Comparison of ENCODE assay signal across 9 cellular contexts in genomic region chr6:106547961-106548453, GRCh38.
DNase-seq lines count a peak whose midpoint lies in the region; ATAC-seq and TF ChIP-seq lines count a peak whose summit lies in the region.
"Had no signal": no experiment of that assay in that cellular context is flagged by ENCODE, and none has a peak within 500 bp of the region (broad histone marks: within the 10 kb centered on the region; RNA-seq: fewer than 3 reads in every experiment).

No MANE protein-coding gene starts in this region.

- BruUV-seq in A673 (replicated peaks; lab: Mats Ljungman, UMichigan) = no TSS peak

- intact Hi-C loops in A673 (cut with micrococcal nuclease; ENCODE audit: unreplicated experiment) (no loop called here), psoas muscle (cut with DNase I) (no loop called here)

- POLR2A ChIA-PET in A673 (lab: Charles Lee; ENCODE audit: low non-redundant PET) = no interaction called here

- ATAC-seq in activated naive CD8-positive, alpha-beta T cell treated with anti-CD3 and anti-CD28 coated beads, Interleukin-2, amount 50 U/mL, for 24 hours = no peak
- no peak for ATAC-seq in GM18519 (IDR thresholded peaks at IDR 0.05; ENCODE audit: low FRiP score, unreplicated experiment)
- no peak for ATAC-seq in psoas muscle

- H3K9me3 Mint-ChIP-seq in activated naive CD8-positive, alpha-beta T cell treated with anti-CD3 and anti-CD28 coated beads, Interleukin-2, amount 50 U/mL, for 24 hours = peaks cover 3% of the 10 kb centered on the region

- no peak overlapping the region for H3K4me3 ChIP-seq in A673 (ENCODE audit: low read depth, low read length, poor library complexity, severe bottlenecking)
- no peak overlapping the region for H3K4me3 ChIP-seq in mesodermal cell (ENCODE audit: extremely low read depth, insufficient read depth, low read length, poor library complexity, severe bottlenecking)
- H3K4me3 ChIP-seq in psoas muscle = no peak overlapping the region

- CTCF ChIA-PET in A673 (lab: Charles Lee) = no interaction called here

- 48% methylated on average over 3 of the region's 5 CpGs; no CpG with 5 or more reads in 1 of the 2 experiments for WGBS in mesodermal cell (ENCODE audit: insufficient coverage in 2 of 2), 2 experiments
- WGBS in psoas muscle, 3 donors = 43 to 63% (median 58%) methylated on average over 5 of the region's 5 CpGs

- H3K27me3 Mint-ChIP-seq in activated naive CD8-positive, alpha-beta T cell treated with anti-CD3 and anti-CD28 coated beads, Interleukin-2, amount 50 U/mL, for 24 hours = no peaks in the 10 kb centered on the region

- H3K4me1 ChIP-seq in A673 (ENCODE audit: insufficient read depth, low read length, poor library complexity, severe bottlenecking) = peaks cover 27% of the 10 kb centered on the region
- H3K4me1 ChIP-seq in mesodermal cell (ENCODE audit: control insufficient read depth, insufficient read depth, low read length, poor library complexity, severe bottlenecking) = peaks cover 23% of the 10 kb centered on the region
- peaks cover 4% of the 10 kb centered on the region for H3K4me1 ChIP-seq in psoas muscle

- peak overlapping the region; percentile 76 for H3K27ac Mint-ChIP-seq in activated naive CD8-positive, alpha-beta T cell treated with anti-CD3 and anti-CD28 coated beads, Interleukin-2, amount 50 U/mL, for 24 hours

- DNase-seq in A673 (ENCODE audit: low spot score) (no peak), MV-4-11 (lab: John Stamatoyannopoulos, UW) (peak; percentile 4), KG1 (lab: John Stamatoyannopoulos, UW) (no peak), psoas muscle (no peak), hypothalamus (lab: John Stamatoyannopoulos, UW) (no peak)
- DNase-seq in activated naive CD8-positive, alpha-beta T cell treated with anti-CD3 and anti-CD28 coated beads, Interleukin-2, amount 50 U/mL, for 24 hours = no peak
- DNase-seq: nucleus accumbens had no signal

- H3K9me3 ChIP-seq in A673 (ENCODE audit: low read depth, low read length, poor library complexity, severe bottlenecking) (no peaks in the 10 kb centered on the region), mesodermal cell (ENCODE audit: control insufficient read depth, low read length) (no peaks in the 10 kb centered on the region), psoas muscle (no peaks in the 10 kb centered on the region)

- peak overlapping the region; percentile 71 for H3K27ac ChIP-seq in A673 (ENCODE audit: low read depth, low read length, poor library complexity, severe bottlenecking)
- peak overlapping the region; percentile 61 for H3K27ac ChIP-seq in mesodermal cell (ENCODE audit: low read depth, low read length, severe bottlenecking)
- no peak overlapping the region for H3K27ac ChIP-seq in psoas muscle

- peaks cover 73% of the 10 kb centered on the region for H3K36me3 Mint-ChIP-seq in activated naive CD8-positive, alpha-beta T cell treated with anti-CD3 and anti-CD28 coated beads, Interleukin-2, amount 50 U/mL, for 24 hours (ENCODE audit: low read depth)

- H3K4me3 Mint-ChIP-seq in activated naive CD8-positive, alpha-beta T cell treated with anti-CD3 and anti-CD28 coated beads, Interleukin-2, amount 50 U/mL, for 24 hours = no peak overlapping the region

- no peaks in the 10 kb centered on the region for H3K36me3 ChIP-seq in A673 (ENCODE audit: insufficient read depth, low read length, poor library complexity, severe bottlenecking)
- H3K36me3 ChIP-seq in mesodermal cell (ENCODE audit: control insufficient read depth, insufficient read depth, low read length) = no peaks in the 10 kb centered on the region
- H3K36me3 ChIP-seq in psoas muscle (ENCODE audit: insufficient read depth in 1 of 2, low read depth in 1 of 2) = no peaks in the 10 kb centered on the region

- H3K27me3 ChIP-seq in A673 (replicated peaks; ENCODE audit: insufficient read depth, low read depth, low read length, poor library complexity) (no peaks in the 10 kb centered on the region), psoas muscle (ENCODE audit: insufficient read depth in 3 of 3, low read length in 2 of 3) (no peaks in the 10 kb centered on the region)

- TF ChIP-seq CTCF in A673 (conservative IDR thresholded peaks at IDR 0.05; ENCODE audit: low read depth, low read length) = no peak
- TF ChIP-seq CTCF in psoas muscle (IDR thresholded peaks at IDR 0.05) = no peak

- peaks cover 62% of the 10 kb centered on the region for H3K4me1 Mint-ChIP-seq in activated naive CD8-positive, alpha-beta T cell treated with anti-CD3 and anti-CD28 coated beads, Interleukin-2, amount 50 U/mL, for 24 hours
